ENCODE assay signal across 10 cellular contexts in genomic region chr2:131504082-131504750, GRCh38. TPM values are rescaled to one million over a fixed set of nuclear protein-coding genes. Genes with fewer than 3 reads are reported as not detected.
"Had no signal": no experiment of that assay in that cellular context is flagged by ENCODE, and none has a peak within 500 bp of the region (broad histone marks: within the 10 kb centered on the region; RNA-seq: fewer than 3 reads in every experiment).

No MANE protein-coding gene starts in this region.

RNA-seq across cellular contexts. Expression of gene TUBA3D, which starts 28.3 kb away (rescaled TPM):
- total RNA-seq: activated B cell treated with CpG ODN at 0.5 μM for 24 hours; activated T-cell treated with anti-CD3 and anti-CD28 coated beads, Interleukin-2, amount 50 U/mL, for 4 hours; breast epithelium; gastroesophageal sphincter; mononuclear cell; omental fat pad; renal cortical epithelial cell; sciatic nerve; thoracic aorta had no signal
- polyA plus RNA-seq: SK-N-SH had no signal
